ENCODE assay signal across 1 cellular context in genomic region chr1:40976952-40977690, GRCh38.
TF ChIP-seq lines count a peak whose summit lies in the region.

No MANE protein-coding gene starts in this region.

TF ChIP-seq in A549, 52 proteins besides CTCF, POLR2A, EP300 and RAD21 (continued from another document):
- TF ChIP-seq HOXB5 (CRISPR knock-in tag; IDR thresholded peaks at IDR 0.05) = 0 out of 2 replicates have a peak, but pooled peaks have one; percentile 63
- TF ChIP-seq HES2 (IDR thresholded peaks at IDR 0.05) = peak; percentile 70
- TF ChIP-seq BCL3 (IDR thresholded peaks at IDR 0.05) = peak; percentile 79; the same call in 2 of the 3 replicates
- peak; percentile 83 to 91 for TF ChIP-seq CEBPB (IDR thresholded peaks at IDR 0.05)
- TF ChIP-seq MAX (IDR thresholded peaks at IDR 0.05) = peak; percentile 83
- TF ChIP-seq JUN (IDR thresholded peaks at IDR 0.05) = peak; percentile 82 to 85
